Comparison of ENCODE assay signal across 1 cellular context in the genomic region with DNA sequence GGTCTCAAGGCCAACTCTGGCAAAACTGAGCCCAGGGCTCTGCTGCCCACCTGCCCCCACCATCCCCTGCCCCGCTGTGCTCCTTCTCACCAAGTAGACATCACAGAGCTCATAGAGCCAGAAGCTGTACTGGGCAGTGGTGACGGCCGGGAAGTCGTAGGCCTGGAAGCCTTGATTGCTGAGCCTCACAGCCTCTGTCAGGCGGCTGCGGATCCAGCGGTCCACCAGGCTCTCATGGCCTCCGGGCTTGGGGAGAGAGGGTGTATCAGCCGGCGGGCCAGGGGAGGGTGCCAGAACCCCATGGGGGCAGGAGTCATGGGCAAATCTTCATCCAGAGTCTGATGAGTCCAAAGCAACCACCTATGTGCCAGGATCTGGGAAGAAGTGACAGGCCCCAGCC.
TF ChIP-seq lines count a peak whose summit lies in the region.

No MANE protein-coding gene starts in this region.

TF ChIP-seq in GM12878, 131 proteins besides CTCF, POLR2A, EP300 and RAD21:
- no peak for TF ChIP-seq KLF5 (IDR thresholded peaks at IDR 0.05; ENCODE audit: partially characterized antibody)
- no peak for TF ChIP-seq ASH2L (IDR thresholded peaks at IDR 0.05; ENCODE audit: borderline replicate concordance, low read depth)
- TF ChIP-seq FOXM1 (IDR thresholded peaks at IDR 0.05; ENCODE audit: low read depth, low read length) = no peak
- no peak for TF ChIP-seq BHLHE40 (IDR thresholded peaks at IDR 0.05; ENCODE audit: borderline replicate concordance in 1 of 2, low read depth in 2 of 2, low read length in 1 of 2)
- TF ChIP-seq IKZF2 (IDR thresholded peaks at IDR 0.05) = no peak
- TF ChIP-seq, protein P1, sequence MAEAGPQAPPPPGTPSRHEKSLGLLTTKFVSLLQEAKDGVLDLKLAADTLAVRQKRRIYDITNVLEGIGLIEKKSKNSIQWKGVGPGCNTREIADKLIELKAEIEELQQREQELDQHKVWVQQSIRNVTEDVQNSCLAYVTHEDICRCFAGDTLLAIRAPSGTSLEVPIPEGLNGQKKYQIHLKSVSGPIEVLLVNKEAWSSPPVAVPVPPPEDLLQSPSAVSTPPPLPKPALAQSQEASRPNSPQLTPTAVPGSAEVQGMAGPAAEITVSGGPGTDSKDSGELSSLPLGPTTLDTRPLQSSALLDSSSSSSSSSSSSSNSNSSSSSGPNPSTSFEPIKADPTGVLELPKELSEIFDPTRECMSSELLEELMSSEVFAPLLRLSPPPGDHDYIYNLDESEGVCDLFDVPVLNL (IDR thresholded peaks at IDR 0.05; ENCODE audit: low read depth, low read length) = no peak
- TF ChIP-seq, protein P2, sequence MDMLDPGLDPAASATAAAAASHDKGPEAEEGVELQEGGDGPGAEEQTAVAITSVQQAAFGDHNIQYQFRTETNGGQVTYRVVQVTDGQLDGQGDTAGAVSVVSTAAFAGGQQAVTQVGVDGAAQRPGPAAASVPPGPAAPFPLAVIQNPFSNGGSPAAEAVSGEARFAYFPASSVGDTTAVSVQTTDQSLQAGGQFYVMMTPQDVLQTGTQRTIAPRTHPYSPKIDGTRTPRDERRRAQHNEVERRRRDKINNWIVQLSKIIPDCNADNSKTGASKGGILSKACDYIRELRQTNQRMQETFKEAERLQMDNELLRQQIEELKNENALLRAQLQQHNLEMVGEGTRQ (IDR thresholded peaks at IDR 0.05; ENCODE audit: borderline replicate concordance, low read depth, low read length) = no peak
- TF ChIP-seq, protein P3, sequence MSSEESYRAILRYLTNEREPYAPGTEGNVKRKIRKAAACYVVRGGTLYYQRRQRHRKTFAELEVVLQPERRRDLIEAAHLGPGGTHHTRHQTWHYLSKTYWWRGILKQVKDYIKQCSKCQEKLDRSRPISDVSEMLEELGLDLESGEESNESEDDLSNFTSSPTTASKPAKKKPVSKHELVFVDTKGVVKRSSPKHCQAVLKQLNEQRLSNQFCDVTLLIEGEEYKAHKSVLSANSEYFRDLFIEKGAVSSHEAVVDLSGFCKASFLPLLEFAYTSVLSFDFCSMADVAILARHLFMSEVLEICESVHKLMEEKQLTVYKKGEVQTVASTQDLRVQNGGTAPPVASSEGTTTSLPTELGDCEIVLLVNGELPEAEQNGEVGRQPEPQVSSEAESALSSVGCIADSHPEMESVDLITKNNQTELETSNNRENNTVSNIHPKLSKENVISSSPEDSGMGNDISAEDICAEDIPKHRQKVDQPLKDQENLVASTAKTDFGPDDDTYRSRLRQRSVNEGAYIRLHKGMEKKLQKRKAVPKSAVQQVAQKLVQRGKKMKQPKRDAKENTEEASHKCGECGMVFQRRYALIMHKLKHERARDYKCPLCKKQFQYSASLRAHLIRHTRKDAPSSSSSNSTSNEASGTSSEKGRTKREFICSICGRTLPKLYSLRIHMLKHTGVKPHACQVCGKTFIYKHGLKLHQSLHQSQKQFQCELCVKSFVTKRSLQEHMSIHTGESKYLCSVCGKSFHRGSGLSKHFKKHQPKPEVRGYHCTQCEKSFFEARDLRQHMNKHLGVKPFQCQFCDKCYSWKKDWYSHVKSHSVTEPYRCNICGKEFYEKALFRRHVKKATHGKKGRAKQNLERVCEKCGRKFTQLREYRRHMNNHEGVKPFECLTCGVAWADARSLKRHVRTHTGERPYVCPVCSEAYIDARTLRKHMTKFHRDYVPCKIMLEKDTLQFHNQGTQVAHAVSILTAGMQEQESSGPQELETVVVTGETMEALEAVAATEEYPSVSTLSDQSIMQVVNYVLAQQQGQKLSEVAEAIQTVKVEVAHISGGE (CRISPR knock-in tag; IDR thresholded peaks at IDR 0.05) = no peak
- TF ChIP-seq, protein P4, sequence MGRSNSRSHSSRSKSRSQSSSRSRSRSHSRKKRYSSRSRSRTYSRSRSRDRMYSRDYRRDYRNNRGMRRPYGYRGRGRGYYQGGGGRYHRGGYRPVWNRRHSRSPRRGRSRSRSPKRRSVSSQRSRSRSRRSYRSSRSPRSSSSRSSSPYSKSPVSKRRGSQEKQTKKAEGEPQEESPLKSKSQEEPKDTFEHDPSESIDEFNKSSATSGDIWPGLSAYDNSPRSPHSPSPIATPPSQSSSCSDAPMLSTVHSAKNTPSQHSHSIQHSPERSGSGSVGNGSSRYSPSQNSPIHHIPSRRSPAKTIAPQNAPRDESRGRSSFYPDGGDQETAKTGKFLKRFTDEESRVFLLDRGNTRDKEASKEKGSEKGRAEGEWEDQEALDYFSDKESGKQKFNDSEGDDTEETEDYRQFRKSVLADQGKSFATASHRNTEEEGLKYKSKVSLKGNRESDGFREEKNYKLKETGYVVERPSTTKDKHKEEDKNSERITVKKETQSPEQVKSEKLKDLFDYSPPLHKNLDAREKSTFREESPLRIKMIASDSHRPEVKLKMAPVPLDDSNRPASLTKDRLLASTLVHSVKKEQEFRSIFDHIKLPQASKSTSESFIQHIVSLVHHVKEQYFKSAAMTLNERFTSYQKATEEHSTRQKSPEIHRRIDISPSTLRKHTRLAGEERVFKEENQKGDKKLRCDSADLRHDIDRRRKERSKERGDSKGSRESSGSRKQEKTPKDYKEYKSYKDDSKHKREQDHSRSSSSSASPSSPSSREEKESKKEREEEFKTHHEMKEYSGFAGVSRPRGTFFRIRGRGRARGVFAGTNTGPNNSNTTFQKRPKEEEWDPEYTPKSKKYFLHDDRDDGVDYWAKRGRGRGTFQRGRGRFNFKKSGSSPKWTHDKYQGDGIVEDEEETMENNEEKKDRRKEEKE (IDR thresholded peaks at IDR 0.05) = no peak
- TF ChIP-seq, protein P5, sequence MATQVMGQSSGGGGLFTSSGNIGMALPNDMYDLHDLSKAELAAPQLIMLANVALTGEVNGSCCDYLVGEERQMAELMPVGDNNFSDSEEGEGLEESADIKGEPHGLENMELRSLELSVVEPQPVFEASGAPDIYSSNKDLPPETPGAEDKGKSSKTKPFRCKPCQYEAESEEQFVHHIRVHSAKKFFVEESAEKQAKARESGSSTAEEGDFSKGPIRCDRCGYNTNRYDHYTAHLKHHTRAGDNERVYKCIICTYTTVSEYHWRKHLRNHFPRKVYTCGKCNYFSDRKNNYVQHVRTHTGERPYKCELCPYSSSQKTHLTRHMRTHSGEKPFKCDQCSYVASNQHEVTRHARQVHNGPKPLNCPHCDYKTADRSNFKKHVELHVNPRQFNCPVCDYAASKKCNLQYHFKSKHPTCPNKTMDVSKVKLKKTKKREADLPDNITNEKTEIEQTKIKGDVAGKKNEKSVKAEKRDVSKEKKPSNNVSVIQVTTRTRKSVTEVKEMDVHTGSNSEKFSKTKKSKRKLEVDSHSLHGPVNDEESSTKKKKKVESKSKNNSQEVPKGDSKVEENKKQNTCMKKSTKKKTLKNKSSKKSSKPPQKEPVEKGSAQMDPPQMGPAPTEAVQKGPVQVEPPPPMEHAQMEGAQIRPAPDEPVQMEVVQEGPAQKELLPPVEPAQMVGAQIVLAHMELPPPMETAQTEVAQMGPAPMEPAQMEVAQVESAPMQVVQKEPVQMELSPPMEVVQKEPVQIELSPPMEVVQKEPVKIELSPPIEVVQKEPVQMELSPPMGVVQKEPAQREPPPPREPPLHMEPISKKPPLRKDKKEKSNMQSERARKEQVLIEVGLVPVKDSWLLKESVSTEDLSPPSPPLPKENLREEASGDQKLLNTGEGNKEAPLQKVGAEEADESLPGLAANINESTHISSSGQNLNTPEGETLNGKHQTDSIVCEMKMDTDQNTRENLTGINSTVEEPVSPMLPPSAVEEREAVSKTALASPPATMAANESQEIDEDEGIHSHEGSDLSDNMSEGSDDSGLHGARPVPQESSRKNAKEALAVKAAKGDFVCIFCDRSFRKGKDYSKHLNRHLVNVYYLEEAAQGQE (IDR thresholded peaks at IDR 0.05; ENCODE audit: low read depth, low read length) = no peak
- TF ChIP-seq CHD1 (IDR thresholded peaks at IDR 0.05; ENCODE audit: low read depth, low read length) = no peak
